ENCODE assay signal across 8 cellular contexts in the genomic region with DNA sequence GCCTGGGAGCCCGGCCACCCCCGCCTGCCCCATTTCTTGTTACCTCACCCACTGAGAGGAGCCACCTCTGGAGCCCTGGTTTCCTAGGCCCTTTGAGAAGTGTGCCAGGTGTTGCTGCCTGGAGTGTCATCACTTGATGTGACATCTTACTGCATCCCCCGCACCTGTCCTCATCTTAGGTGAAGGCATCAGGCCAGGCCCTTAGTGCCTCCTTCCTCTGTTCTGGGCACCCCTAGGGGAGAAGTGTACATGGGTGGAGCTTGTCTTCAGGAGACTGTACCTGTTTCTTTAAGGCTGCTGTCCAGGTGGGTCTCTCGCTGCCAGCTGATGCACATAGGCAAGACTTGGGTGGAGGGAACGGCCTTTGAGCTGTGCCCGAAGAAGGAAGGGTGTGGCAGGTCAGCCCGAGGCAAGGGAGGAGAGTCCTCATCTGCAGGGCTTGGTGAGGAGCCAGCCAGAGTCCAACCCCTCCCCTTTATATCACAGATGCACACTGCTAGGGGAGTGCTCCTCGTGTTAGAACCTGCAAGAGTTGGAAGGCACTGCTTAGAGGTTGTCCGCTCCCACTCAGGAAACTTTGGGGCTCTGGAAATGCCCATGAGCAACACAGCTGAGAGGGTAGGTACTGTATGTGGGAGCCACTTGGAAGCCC. TPM values are rescaled to one million over a fixed set of nuclear protein-coding genes. Genes with fewer than 3 reads are reported as not detected.
DNase-seq lines count a peak whose midpoint lies in the region; ATAC-seq and TF ChIP-seq lines count a peak whose summit lies in the region.

No MANE protein-coding gene starts in this region.

- no peaks in the 10 kb centered on the region for H3K9me3 ChIP-seq in MM.1S (replicated peaks; ENCODE audit: insufficient read depth, low read length)
- H3K9me3 ChIP-seq in thoracic aorta, result no peaks in the 10 kb centered on the region

- DNase-seq in Right ventricle myocardium inferior (ENCODE audit: missing footprints), result no peak
- DNase-seq in cardiac septum (ENCODE audit: low spot score), result no peak
- DNase-seq in MM.1S, result peak; percentile 64
- peak; percentile 77 for DNase-seq in epithelial cell of esophagus (ENCODE audit: low read depth)
- no peak for DNase-seq in thoracic aorta (ENCODE audit: low spot score)
- DNase-seq in NCI-H774 (lab: John Stamatoyannopoulos, UW), result no peak
- DNase-seq in NOMO-1 treated with dmso at 0.1 percent for 144 hours (lab: John Stamatoyannopoulos, UW; ENCODE audit: unreplicated experiment), result no peak
- no peak for DNase-seq in 8988T

- H3K9me2 ChIP-seq in MM.1S (replicated peaks; ENCODE audit: insufficient read depth, low read length), result no peaks in the 10 kb centered on the region

- H3K4me1 ChIP-seq in MM.1S (ENCODE audit: low read length) (peaks cover 68% of the 10 kb centered on the region), thoracic aorta (ENCODE audit: control insufficient read depth in 1 of 2, low read depth in 2 of 2) (peaks cover 40 to 61% of the 10 kb centered on the region in 2 donors)

- intact Hi-C loops in Right ventricle myocardium inferior (cut with DNase I), result no loop called here
- intact Hi-C loops in cardiac septum (cut with DNase I), result no loop called here

- H4K20me1 ChIP-seq in MM.1S (ENCODE audit: insufficient read depth, low read length), result 0 out of 2 replicates have a peak, but pooled peaks cover 4% of the 10 kb centered on the region

- ATAC-seq in Right ventricle myocardium inferior, result peak; percentile 24
- ATAC-seq in thoracic aorta (ENCODE audit: insufficient number of reproducible peaks, low FRiP score, low read depth), result no peak

- peak overlapping the region; percentile 49 for H3K9ac ChIP-seq in MM.1S (ENCODE audit: low read length)

- H3K79me2 ChIP-seq in MM.1S (ENCODE audit: low read length), result peaks cover 99% of the 10 kb centered on the region

- no peak for TF ChIP-seq CTCF in MM.1S (IDR thresholded peaks at IDR 0.05; ENCODE audit: low read length)
- no peak for TF ChIP-seq CTCF in epithelial cell of esophagus (IDR thresholded peaks at IDR 0.05; ENCODE audit: insufficient read depth, low read depth, low read length, missing control alignments)
- no peak for TF ChIP-seq CTCF in thoracic aorta (IDR thresholded peaks at IDR 0.05)

- no peak overlapping the region for H2AFZ ChIP-seq in MM.1S (ENCODE audit: low read length)

- H3K36me3 ChIP-seq in MM.1S (replicated peaks; ENCODE audit: insufficient read depth, low read length) (no peaks in the 10 kb centered on the region), thoracic aorta (no peaks in the 10 kb centered on the region)

- peaks cover 34% of the 10 kb centered on the region for H3F3A ChIP-seq in MM.1S (ENCODE audit: insufficient read depth, low read length)

- peak overlapping the region; percentile 52 for H3K4me2 ChIP-seq in MM.1S (ENCODE audit: low read depth, low read length)

- H3K27ac ChIP-seq in MM.1S (ENCODE audit: low read length) (peak overlapping the region; percentile 87), thoracic aorta (peak overlapping the region; percentile 48 to 66)

- H3K27me3 ChIP-seq in MM.1S (replicated peaks; ENCODE audit: insufficient read depth, low read length), result no peaks in the 10 kb centered on the region
- H3K27me3 ChIP-seq in thoracic aorta (replicated peaks; ENCODE audit: insufficient read depth), result no peaks in the 10 kb centered on the region

- H3K4me3 ChIP-seq in MM.1S (ENCODE audit: low read length), result no peak overlapping the region
- H3K4me3 ChIP-seq in epithelial cell of esophagus (ENCODE audit: low read length), result no peak overlapping the region
- H3K4me3 ChIP-seq in thoracic aorta, result peak overlapping the region; percentile 49

RNA-seq across cellular contexts. Expression of gene NCK2, which starts 45.9 kb away (rescaled TPM):
- total RNA-seq in Right ventricle myocardium inferior (32.9 TPM), cardiac septum (33.2 TPM), thoracic aorta (10 to 100 TPM; 41.0 to 50.0 TPM)

Comparison
In these comparisons a context has a peak if more than half of its experiments do, and no peak if none do; other contexts are left out.
1. DNase-seq: peak in MM.1S (single experiment) and epithelial cell of esophagus (single experiment); none in Right ventricle myocardium inferior (single experiment), cardiac septum (single experiment), thoracic aorta (single experiment), NCI-H774 (single experiment), NOMO-1 treated with dmso at 0.1 percent for 144 hours (single experiment) and 8988T (single experiment).